ENCODE assay signal across 19 cellular contexts in the genomic region with DNA sequence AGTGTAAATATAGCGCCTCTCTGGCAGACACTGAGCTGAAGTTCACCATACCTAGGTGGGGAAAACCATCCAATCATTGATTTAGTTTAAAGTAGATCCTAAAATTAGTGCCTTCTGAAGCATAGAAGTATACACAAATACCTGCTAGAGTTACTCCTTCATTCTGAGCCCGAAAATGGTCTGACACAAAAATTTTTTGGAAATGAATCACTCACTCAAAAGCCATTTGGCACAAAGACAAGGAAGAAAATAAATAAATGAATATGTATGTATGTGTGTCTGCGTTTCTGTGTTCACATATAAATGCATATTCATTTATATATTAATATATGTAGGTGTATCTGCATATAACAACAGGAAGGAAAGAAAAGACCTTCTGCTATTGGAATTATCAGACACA.
A peak's percentile ranks its signal among the peaks of the same experiment; 100 is the strongest.
DNase-seq lines count a peak whose midpoint lies in the region; ATAC-seq, FAIRE-seq and TF ChIP-seq lines count a peak whose summit lies in the region.
"Had no signal": no experiment of that assay in that cellular context is flagged by ENCODE, and none has a peak within 500 bp of the region (broad histone marks: within the 10 kb centered on the region; RNA-seq: fewer than 3 reads in every experiment).

No MANE protein-coding gene starts in this region.

- no peaks in the 10 kb centered on the region for H3K27me3 ChIP-seq in breast epithelium

- CTCF ChIA-PET in MCF 10A (lab: Yijun Ruan, JAX): no interaction called here

- no peak overlapping the region for H3K27ac ChIP-seq in breast epithelium
- H3K27ac ChIP-seq: 22Rv1 had no signal

- peaks cover 6% of the 10 kb centered on the region for H3K4me1 Mint-ChIP-seq in MCF 10A (ENCODE audit: insufficient read depth, unreplicated experiment)
- H3K4me1 Mint-ChIP-seq: CD14-positive monocyte, H9 had no signal

- no peaks in the 10 kb centered on the region for H3K4me1 ChIP-seq in breast epithelium

- H3K27me3 Mint-ChIP-seq in MCF 10A (ENCODE audit: insufficient read depth, unreplicated experiment): no peaks in the 10 kb centered on the region

- intact Hi-C loops in MCF 10A (cut with micrococcal nuclease) (no loop called here), breast epithelium (cut with DNase I; ENCODE audit: low total_unique reads) (no loop called here)

- DNase-seq in MCF 10A (ENCODE audit: unreplicated experiment) (peak; percentile 20), breast epithelium (ENCODE audit: low spot score in 2 of 2) (no peak), astrocyte of the hippocampus (ENCODE audit: low read depth, low spot score) (peak; percentile 19), kidney tubule cell (ENCODE audit: low spot score) (peak; percentile 1), NCI-H226 (no peak), HTR-8/SVneo (ENCODE audit: insufficient read length, low spot score) (no peak)
- DNase-seq: CD8-positive, alpha-beta T cell; COR-L47; DMS153; DMS79 treated with DMSO at 0.1 percent for 48 hours; EL; GDM1; GOT3; H9 had no signal

- POLR2A ChIA-PET in MCF 10A (lab: Yijun Ruan, JAX): interaction anchor here (0.7 kb wide), 1 partner anchor 118 kb away, joined by 3 read pairs; no protein-coding TSS in a partner anchor

- H3K4me3 ChIP-seq in breast epithelium: no peak overlapping the region

- no peaks in the 10 kb centered on the region for H3K36me3 ChIP-seq in breast epithelium

- no peak overlapping the region for H3K4me3 Mint-ChIP-seq in MCF 10A (ENCODE audit: unreplicated experiment)
- H3K4me3 Mint-ChIP-seq: CD14-positive monocyte; CD8-positive, alpha-beta T cell; H9 had no signal

- no TSS peak for BruUV-seq in MCF 10A (replicated peaks; lab: Mats Ljungman, UMichigan)

- no peaks in the 10 kb centered on the region for H3K9me3 ChIP-seq in breast epithelium

- TF ChIP-seq CTCF in MCF 10A (IDR thresholded peaks at IDR 0.05; ENCODE audit: unreplicated experiment): no peak
- no peak for TF ChIP-seq CTCF in breast epithelium (IDR thresholded peaks at IDR 0.05)

- no peak for TF ChIP-seq POLR2A in breast epithelium (IDR thresholded peaks at IDR 0.05)

- H3K36me3 Mint-ChIP-seq in MCF 10A (ENCODE audit: insufficient read depth, unreplicated experiment): no peaks in the 10 kb centered on the region
- H3K36me3 Mint-ChIP-seq: CD14-positive monocyte; CD8-positive, alpha-beta T cell had no signal

- H3K27ac Mint-ChIP-seq in MCF 10A (ENCODE audit: low read depth, unreplicated experiment): no peak overlapping the region
- H3K27ac Mint-ChIP-seq: CD14-positive monocyte; CD8-positive, alpha-beta T cell; H9 had no signal

- ATAC-seq in HG03139 (IDR thresholded peaks at IDR 0.05; ENCODE audit: unreplicated experiment): no peak
- ATAC-seq: CD8-positive, alpha-beta T cell had no signal

- no peaks in the 10 kb centered on the region for H3K9me3 Mint-ChIP-seq in MCF 10A (ENCODE audit: unreplicated experiment)

- FAIRE-seq in HTR-8/SVneo (lab: Jason Lieb, UNC): no peak
- FAIRE-seq: D721Med, GM12892 had no signal

Comparison
In these comparisons a context has a peak if more than half of its experiments do, and no peak if none do; other contexts are left out.
1. DNase-seq: peak in MCF 10A (single experiment), astrocyte of the hippocampus (single experiment) and kidney tubule cell (single experiment); none in breast epithelium (0 of 2), NCI-H226 (single experiment) and HTR-8/SVneo (single experiment).